ENCODE assay signal across 9 cellular contexts in genomic region chr3:52190294-52190841, GRCh38. TPM values are rescaled to one million over a fixed set of nuclear protein-coding genes. Genes with fewer than 3 reads are reported as not detected.
A peak's percentile ranks its signal among the peaks of the same experiment; 100 is the strongest.
DNase-seq lines count a peak whose midpoint lies in the region; ATAC-seq and TF ChIP-seq lines count a peak whose summit lies in the region.
"Had no signal": no experiment of that assay in that cellular context is flagged by ENCODE, and none has a peak within 500 bp of the region (broad histone marks: within the 10 kb centered on the region; RNA-seq: fewer than 3 reads in every experiment).

No MANE protein-coding gene starts in this region.

- no peaks in the 10 kb centered on the region for H3K36me3 ChIP-seq in lung (ENCODE audit: control insufficient read depth in 2 of 2, insufficient read depth in 2 of 2, low read length in 2 of 2)
- no peaks in the 10 kb centered on the region for H3K36me3 ChIP-seq in transverse colon

- peak; percentile 82 for DNase-seq in M059J (ENCODE audit: low read depth)
- peak in 39 of 61 donors; percentile 6 to 83 (median 25) for DNase-seq in caudate nucleus (lab: John Stamatoyannopoulos, UW)
- peak; percentile 60 for DNase-seq in lung (ENCODE audit: low spot score)
- no peak for DNase-seq in transverse colon
- DNase-seq in activated naive CD4-positive, alpha-beta T cell treated with Interleukin-2 at 50 U/mL for 16 hours = no peak
- DNase-seq: effector CD8-positive, alpha-beta T cell; NCI-H146 had no signal

- H3K4me3 ChIP-seq in lung (no peak overlapping the region), transverse colon (no peak overlapping the region)

- 35 to 58% methylated on average over 5 of the region's 5 CpGs for WGBS in lung, 2 donors
- WGBS in transverse colon (ENCODE audit: low coverage in 1 of 2), 2 donors = 80% methylated on average over 5 of the region's 5 CpGs; no CpG with 5 or more reads in 1 of the 2 donors

- H3K9me3 ChIP-seq in lung (ENCODE audit: control insufficient read depth in 2 of 2, insufficient read depth in 1 of 2, low read length in 1 of 2) (no peaks in the 10 kb centered on the region), transverse colon (no peaks in the 10 kb centered on the region)

- ATAC-seq in lung (ENCODE audit: insufficient read depth, low FRiP score) (peak; percentile 39), HG03432 (IDR thresholded peaks at IDR 0.05; ENCODE audit: unreplicated experiment) (no peak), GM18520 (IDR thresholded peaks at IDR 0.05; ENCODE audit: unreplicated experiment) (no peak)

- in situ Hi-C loops in transverse colon (cut with MboI; ENCODE audit: low pct_ligation_motif_present in 1 of 4, low pct_unique_long_range_greater_than_20kb in 1 of 4, low sequenced_read_pairs in 3 of 4) = no loop called here

- TF ChIP-seq EP300 in transverse colon (IDR thresholded peaks at IDR 0.05; ENCODE audit: low read depth) = no peak

- TF ChIP-seq POLR2A in transverse colon (IDR thresholded peaks at IDR 0.05) = no peak

- H3K27ac ChIP-seq in caudate nucleus (ENCODE audit: low read depth, low read length) (no peak overlapping the region), lung (ENCODE audit: low read depth in 1 of 2, low read length in 1 of 2) (peak overlapping the region in 1 of 2 donors; percentile 8), transverse colon (peak overlapping the region; percentile 29 to 55 (median 38))

- H3K27me3 ChIP-seq in lung (ENCODE audit: control insufficient read depth, insufficient read depth) = no peaks in the 10 kb centered on the region
- no peaks in the 10 kb centered on the region for H3K27me3 ChIP-seq in transverse colon

- intact Hi-C loops in transverse colon (cut with DNase I; ENCODE audit: low total_unique reads) = no loop called here

- TF ChIP-seq CTCF in lung (IDR thresholded peaks at IDR 0.05; ENCODE audit: control extremely low read depth, extremely low read depth) (no peak), transverse colon (IDR thresholded peaks at IDR 0.05) (no peak)

- H3K4me1 ChIP-seq in lung (ENCODE audit: control insufficient read depth in 2 of 2, insufficient read depth in 2 of 2, low read length in 2 of 2) = peaks cover 0 to 24% of the 10 kb centered on the region in 2 donors
- H3K4me1 ChIP-seq in transverse colon = peaks cover 0 to 19% (median 1%) of the 10 kb centered on the region in 4 donors

RNA-seq across cellular contexts. Expression of gene ALAS1, which starts 7.6 kb away (rescaled TPM):
- total RNA-seq in M059J (2014; rRNA removed; shearing (Covaris generic)) = 39.0 and 52.8 TPM in 2 replicates
- total RNA-seq in lung = 10 to 100 TPM; 38.7 to 85.1 TPM
- 10 to 100 TPM; 56.8 to 57.6 TPM for polyA plus RNA-seq in lung
- total RNA-seq in transverse colon = 100 to 1,000 TPM in 1 of 4 donors, 10 to 100 TPM in 3; 70.1 to 101 (median 84.0) TPM

RNA-seq across cellular contexts. Expression of gene TLR9, which starts 35.1 kb away (rescaled TPM):
- total RNA-seq in M059J (2014; rRNA removed; shearing (Covaris generic)) = not detected in 2 replicates
- 1 to 10 TPM in 1 of 2 donors, under 1 TPM in 1; 0.20 to 1.1 TPM for total RNA-seq in lung
- polyA plus RNA-seq in lung = under 1 TPM; 0.37 TPM
- total RNA-seq in transverse colon = under 1 TPM in 1 of 4 donors, not detected in 3; 0.16 TPM

RNA-seq across cellular contexts. Expression of gene POC1A, which starts 36.1 kb away (rescaled TPM):
- total RNA-seq in M059J (2014; rRNA removed; shearing (Covaris generic)) = 7.6 and 10.7 TPM in 2 replicates
- total RNA-seq in lung (1 to 10 TPM; 3.9 to 5.4 TPM), transverse colon (1 to 10 TPM in 2 of 4 donors, under 1 TPM in 1, not detected in 1; 0.80 to 3.1 (median 2.2) TPM)
- polyA plus RNA-seq in lung = 1 to 10 TPM; 2.3 to 4.1 TPM

RNA-seq across cellular contexts. Expression of gene TWF2, which starts 48.6 kb away (rescaled TPM):
- 38.5 and 51.0 TPM in 2 replicates for total RNA-seq in M059J (2014; rRNA removed; shearing (Covaris generic))
- total RNA-seq in lung = 10 to 100 TPM; 25.7 to 90.3 TPM
- polyA plus RNA-seq in lung = 100 to 1,000 TPM in 1 of 2 donors, 10 to 100 TPM in 1; 31.1 to 104 TPM
- 10 to 100 TPM; 29.9 to 82.7 (median 61.0) TPM for total RNA-seq in transverse colon

RNA-seq across cellular contexts. Expression of gene PPM1M, which starts 55.2 kb away (rescaled TPM):
- 1.9 and 4.6 TPM in 2 replicates for total RNA-seq in M059J (2014; rRNA removed; shearing (Covaris generic))
- total RNA-seq in lung (10 to 100 TPM; 18.2 to 45.0 TPM), transverse colon (1 to 10 TPM; 2.0 to 8.4 (median 6.2) TPM)
- 10 to 100 TPM; 25.0 to 53.6 TPM for polyA plus RNA-seq in lung

Comparison
In these comparisons a context has a peak if more than half of its experiments do, and no peak if none do; other contexts are left out.
1. DNase-seq: peak in M059J (single experiment), caudate nucleus (39 of 61) and lung (single experiment); none in transverse colon (single experiment) and activated naive CD4-positive, alpha-beta T cell treated with Interleukin-2 at 50 U/mL for 16 hours (single experiment).